In genomic region chr16:68704232-68704867, GRCh38 we compare ENCODE assay signal across 1 cellular context.
TF ChIP-seq lines count a peak whose summit lies in the region.

No MANE protein-coding gene starts in this region.

TF ChIP-seq in SK-N-SH treated with all-trans-retinoic acid at 6 μM for 48 hours, 23 proteins besides CTCF, POLR2A, EP300 and RAD21 (continued from another document):
- TF ChIP-seq, protein P1, sequence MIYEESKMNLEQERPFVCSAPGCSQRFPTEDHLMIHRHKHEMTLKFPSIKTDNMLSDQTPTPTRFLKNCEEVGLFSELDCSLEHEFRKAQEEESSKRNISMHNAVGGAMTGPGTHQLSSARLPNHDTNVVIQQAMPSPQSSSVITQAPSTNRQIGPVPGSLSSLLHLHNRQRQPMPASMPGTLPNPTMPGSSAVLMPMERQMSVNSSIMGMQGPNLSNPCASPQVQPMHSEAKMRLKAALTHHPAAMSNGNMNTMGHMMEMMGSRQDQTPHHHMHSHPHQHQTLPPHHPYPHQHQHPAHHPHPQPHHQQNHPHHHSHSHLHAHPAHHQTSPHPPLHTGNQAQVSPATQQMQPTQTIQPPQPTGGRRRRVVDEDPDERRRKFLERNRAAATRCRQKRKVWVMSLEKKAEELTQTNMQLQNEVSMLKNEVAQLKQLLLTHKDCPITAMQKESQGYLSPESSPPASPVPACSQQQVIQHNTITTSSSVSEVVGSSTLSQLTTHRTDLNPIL (CRISPR knock-in tag; IDR thresholded peaks at IDR 0.05; ENCODE audit: low read depth) = no peak
